ENCODE assay signal across 8 cellular contexts in the genomic region with DNA sequence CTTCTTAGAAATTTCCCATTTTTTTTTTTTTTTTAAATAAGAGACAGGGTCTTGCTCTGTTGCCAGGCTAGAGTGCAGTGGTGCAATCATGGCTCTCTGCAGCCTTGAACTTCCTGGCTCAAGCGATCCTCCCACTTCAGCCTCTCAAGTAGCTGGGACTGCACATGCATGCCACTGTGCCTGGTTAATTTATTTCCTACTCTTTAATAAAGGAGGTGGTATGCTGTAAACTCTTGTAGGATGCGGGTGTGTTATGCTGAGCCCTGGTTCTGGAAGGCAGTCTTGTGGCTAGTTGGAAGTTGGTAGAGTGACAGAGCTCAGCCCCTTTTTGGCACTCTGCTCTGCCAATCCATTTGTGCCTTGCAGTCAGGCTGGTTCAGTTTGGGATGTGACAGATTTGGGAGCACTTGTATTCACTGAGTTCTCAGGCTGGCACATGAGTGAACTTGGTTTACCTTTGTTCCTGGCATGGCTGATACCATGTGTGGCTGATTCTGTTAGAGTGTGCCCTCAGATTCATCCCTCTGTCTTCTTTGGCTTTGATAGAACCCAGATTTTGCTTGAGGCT. TPM values are rescaled to one million over a fixed set of nuclear protein-coding genes. Genes with fewer than 3 reads are reported as not detected.
A peak's percentile ranks its signal among the peaks of the same experiment; 100 is the strongest.
DNase-seq lines count a peak whose midpoint lies in the region; ATAC-seq and TF ChIP-seq lines count a peak whose summit lies in the region.
"Not testable (repeated sequence)": the region's sequence is repeated elsewhere in the genome, so short reads cannot be mapped to it uniquely, and the experiment has no call there.

No MANE protein-coding gene starts in this region.

- DNase-seq in AG10803 (ENCODE audit: low read depth) (peak; percentile 4), RPMI7951 (ENCODE audit: low read depth) (peak; percentile 16), Right ventricle myocardium superior (peak; percentile 61), right cardiac atrium (peak in 2 of 3 donors; percentile 25 to 81), myocyte (ENCODE audit: low read depth) (peak; percentile 50)
- not testable (repeated sequence) for DNase-seq in upper lobe of right lung

- not testable (repeated sequence) for H3K27me3 Mint-ChIP-seq in IgD-negative memory B cell; dendritic cell treated with granulocyte-macrophage colony-stimulating factor and Interleukin-4, amounts not matched to agents 40 ng/mL and 50 ng/mL, for 4 days

- H3K4me3 ChIP-seq in AG10803 (ENCODE audit: low read length); right cardiac atrium (ENCODE audit: low read length); upper lobe of right lung: not testable (repeated sequence)

- not testable (repeated sequence) for H3K9me3 Mint-ChIP-seq in IgD-negative memory B cell; dendritic cell treated with granulocyte-macrophage colony-stimulating factor and Interleukin-4, amounts not matched to agents 40 ng/mL and 50 ng/mL, for 4 days

- not testable (repeated sequence) for TF ChIP-seq CTCF in AG10803 (conservative IDR thresholded peaks at IDR 0.05; ENCODE audit: low read length); upper lobe of right lung (IDR thresholded peaks at IDR 0.05)

- not testable (repeated sequence) for H3K36me3 Mint-ChIP-seq in IgD-negative memory B cell; dendritic cell treated with granulocyte-macrophage colony-stimulating factor and Interleukin-4, amounts not matched to agents 40 ng/mL and 50 ng/mL, for 4 days (ENCODE audit: low read depth)

- not testable (repeated sequence) for H3K36me3 ChIP-seq in upper lobe of right lung

- H3K4me1 ChIP-seq in right cardiac atrium (ENCODE audit: control insufficient read depth, insufficient read depth, low read length); upper lobe of right lung: not testable (repeated sequence)

- not testable (repeated sequence) for H3K9me3 ChIP-seq in right cardiac atrium (ENCODE audit: control insufficient read depth, low read length); upper lobe of right lung

- peak overlapping the region in 2 of 3 donors; percentile 67 to 97 for H3K27ac Mint-ChIP-seq in IgD-negative memory B cell
- peak overlapping the region; percentile 82 for H3K27ac Mint-ChIP-seq in dendritic cell treated with granulocyte-macrophage colony-stimulating factor and Interleukin-4, amounts not matched to agents 40 ng/mL and 50 ng/mL, for 4 days

- WGBS in right cardiac atrium: 39% methylated on average over 1 of the region's 2 CpGs

- not testable (repeated sequence) for H3K27me3 ChIP-seq in right cardiac atrium (ENCODE audit: control insufficient read depth, insufficient read depth); upper lobe of right lung

- peak overlapping the region in 2 of 4 donors; percentile 5 to 68 for H3K4me3 Mint-ChIP-seq in IgD-negative memory B cell
- H3K4me3 Mint-ChIP-seq in dendritic cell treated with granulocyte-macrophage colony-stimulating factor and Interleukin-4, amounts not matched to agents 40 ng/mL and 50 ng/mL, for 4 days: not testable (repeated sequence)

- intact Hi-C loops in dendritic cell treated with granulocyte-macrophage colony-stimulating factor and Interleukin-4, amounts not matched to agents 40 ng/mL and 50 ng/mL, for 4 days (cut with micrococcal nuclease); Right ventricle myocardium superior (cut with DNase I); right cardiac atrium (cut with DNase I); upper lobe of right lung (cut with DNase I): not testable (repeated sequence)

- H3K27ac ChIP-seq in right cardiac atrium (ENCODE audit: low read length); upper lobe of right lung: not testable (repeated sequence)

- not testable (repeated sequence) for H3K4me1 Mint-ChIP-seq in IgD-negative memory B cell
- peaks cover 46% of the 10 kb centered on the region for H3K4me1 Mint-ChIP-seq in dendritic cell treated with granulocyte-macrophage colony-stimulating factor and Interleukin-4, amounts not matched to agents 40 ng/mL and 50 ng/mL, for 4 days (ENCODE audit: low read depth)

- peak; percentile 81 for ATAC-seq in Right ventricle myocardium superior (ENCODE audit: poor library complexity)
- ATAC-seq in right cardiac atrium: peak; percentile 57 to 67
- ATAC-seq in upper lobe of right lung: peak; percentile 59

RNA-seq across cellular contexts. Expression of a gene that starts 58.3 kb away (rescaled TPM):
- 1.9 TPM for polyA plus RNA-seq in IgD-negative memory B cell
- total RNA-seq in RPMI7951 (2014; rRNA removed; shearing (Covaris generic)): 0.10 and 0.12 TPM in 2 replicates
- 0.27 TPM for total RNA-seq in Right ventricle myocardium superior
- total RNA-seq in right cardiac atrium: under 1 TPM; 0.20 to 0.93 (median 0.24) TPM
- polyA plus RNA-seq in right cardiac atrium: 1.0 TPM
- total RNA-seq in myocyte: 0.16 TPM in 1 of 2 replicates, not detected in the other
- 0.67 TPM for polyA plus RNA-seq in myocyte (2012)
- 0.72 TPM for total RNA-seq in upper lobe of right lung
